11 cellular contexts compared by ENCODE assay signal in genomic region chr19:45780146-45780447, GRCh38. TPM values are rescaled to one million over a fixed set of nuclear protein-coding genes. Genes with fewer than 3 reads are reported as not detected.
DNase-seq lines count a peak whose midpoint lies in the region; ATAC-seq and TF ChIP-seq lines count a peak whose summit lies in the region.
"Had no signal": no experiment of that assay in that cellular context is flagged by ENCODE, and none has a peak within 500 bp of the region (broad histone marks: within the 10 kb centered on the region; RNA-seq: fewer than 3 reads in every experiment).

No MANE protein-coding gene starts in this region.

- no peak overlapping the region for H3K27ac Mint-ChIP-seq in MCF 10A (ENCODE audit: low read depth, unreplicated experiment)
- no peak overlapping the region for H3K27ac Mint-ChIP-seq in activated CD8-positive, alpha-beta T cell treated with anti-CD3 and anti-CD28 coated beads for 36 hours

- no peak for TF ChIP-seq EP300 in upper lobe of left lung (IDR thresholded peaks at IDR 0.05)

- BruUV-seq in MCF 10A (replicated peaks; lab: Mats Ljungman, UMichigan), result no TSS peak

- ATAC-seq in lung (ENCODE audit: insufficient read depth, low FRiP score) (no peak), upper lobe of left lung (ENCODE audit: low FRiP score in 2 of 2) (no peak), GM21529 (IDR thresholded peaks at IDR 0.05; ENCODE audit: unreplicated experiment) (no peak)
- no peak for ATAC-seq in activated CD8-positive, alpha-beta T cell treated with anti-CD3 and anti-CD28 coated beads for 36 hours

- TF ChIP-seq POLR2A in breast epithelium (IDR thresholded peaks at IDR 0.05) (no peak), adrenal gland (IDR thresholded peaks at IDR 0.05) (no peak), upper lobe of left lung (IDR thresholded peaks at IDR 0.05) (no peak)

- TF ChIP-seq CTCF in breast epithelium (IDR thresholded peaks at IDR 0.05) (no peak), MCF 10A (IDR thresholded peaks at IDR 0.05; ENCODE audit: unreplicated experiment) (no peak), adrenal gland (IDR thresholded peaks at IDR 0.05) (no peak), lung (IDR thresholded peaks at IDR 0.05; ENCODE audit: control extremely low read depth, extremely low read depth) (no peak), upper lobe of left lung (IDR thresholded peaks at IDR 0.05) (no peak)
- TF ChIP-seq CTCF in activated CD8-positive, alpha-beta T cell treated with anti-CD3 and anti-CD28 coated beads for 36 hours (IDR thresholded peaks at IDR 0.05), result no peak

- H3K36me3 Mint-ChIP-seq in MCF 10A (ENCODE audit: insufficient read depth, unreplicated experiment), result peaks cover 29% of the 10 kb centered on the region
- peaks cover 11% of the 10 kb centered on the region for H3K36me3 Mint-ChIP-seq in activated CD8-positive, alpha-beta T cell treated with anti-CD3 and anti-CD28 coated beads for 36 hours (ENCODE audit: low read depth)

- H3K9me3 ChIP-seq in breast epithelium, result no peaks in the 10 kb centered on the region
- no peaks in the 10 kb centered on the region for H3K9me3 ChIP-seq in adrenal gland (replicated peaks in 1 of 3)
- H3K9me3 ChIP-seq in lung (ENCODE audit: control insufficient read depth in 2 of 2, insufficient read depth in 1 of 2, low read length in 1 of 2), result no peaks in the 10 kb centered on the region
- no peaks in the 10 kb centered on the region for H3K9me3 ChIP-seq in upper lobe of left lung

- H3K27me3 Mint-ChIP-seq in MCF 10A (ENCODE audit: insufficient read depth, unreplicated experiment), result no peaks in the 10 kb centered on the region
- peaks cover 29% of the 10 kb centered on the region for H3K27me3 Mint-ChIP-seq in activated CD8-positive, alpha-beta T cell treated with anti-CD3 and anti-CD28 coated beads for 36 hours

- H3K27me3 ChIP-seq in breast epithelium (no peaks in the 10 kb centered on the region), adrenal gland (no peaks in the 10 kb centered on the region), lung (ENCODE audit: control insufficient read depth, insufficient read depth) (no peaks in the 10 kb centered on the region), upper lobe of left lung (no peaks in the 10 kb centered on the region)

- H3K27ac ChIP-seq in breast epithelium (peak overlapping the region; percentile 61 to 92), adrenal gland (peak overlapping the region in 4 of 5 donors; percentile 35 to 96 (median 90)), lung (ENCODE audit: low read depth in 1 of 2, low read length in 1 of 2) (peak overlapping the region; percentile 42 to 96), upper lobe of left lung (peak overlapping the region in 3 of 4 donors; percentile 37 to 84 (median 82))

- H3K9me3 Mint-ChIP-seq in MCF 10A (ENCODE audit: unreplicated experiment), result no peaks in the 10 kb centered on the region
- H3K9me3 Mint-ChIP-seq in activated CD8-positive, alpha-beta T cell treated with anti-CD3 and anti-CD28 coated beads for 36 hours, result no peaks in the 10 kb centered on the region

- WGBS in adrenal gland, 4 donors, result 17 to 57% (median 33%) methylated on average over 2 to 4 of the region's 4 CpGs
- WGBS in lung, 2 donors, result 40 to 45% methylated on average over 4 of the region's 4 CpGs
- 37 to 83% methylated on average over 2 to 4 of the region's 4 CpGs for WGBS in upper lobe of left lung, 2 donors

- POLR2A ChIA-PET in MCF 10A (lab: Yijun Ruan, JAX), result interaction anchor here (1.2 to 5.1 kb wide), 2 partner anchors 11 to 63 kb away, joined by 5 to 102 read pairs; partner anchors contain the start of gene SIX5
- POLR2A ChIA-PET in activated CD8-positive, alpha-beta T cell treated with anti-CD3 and anti-CD28 coated beads for 36 hours (lab: Charles Lee), result interaction anchor here (0.8 to 2.5 kb wide), 3 partner anchors 8 to 24 kb away, joined by 3 to 9 read pairs (median 3); partner anchors contain the start of gene SIX5

- DNase-seq in breast epithelium (ENCODE audit: low spot score in 2 of 2), result no peak
- no peak for DNase-seq in MCF 10A (ENCODE audit: unreplicated experiment)
- DNase-seq in adrenal gland, result peak in 1 of 7 donors; percentile 37
- no peak for DNase-seq in lung (ENCODE audit: low spot score)
- no peak for DNase-seq in upper lobe of left lung
- no peak for DNase-seq in activated CD8-positive, alpha-beta T cell treated with anti-CD3 and anti-CD28 coated beads for 36 hours
- no peak for DNase-seq in dermis blood vessel endothelial cell
- DNase-seq: amniotic stem cell had no signal

- peak overlapping the region; percentile 40 to 57 (median 55) for H3K4me3 ChIP-seq in breast epithelium
- peak overlapping the region in 2 of 4 donors; percentile 1 to 61 for H3K4me3 ChIP-seq in adrenal gland
- H3K4me3 ChIP-seq in lung, result no peak overlapping the region
- H3K4me3 ChIP-seq in upper lobe of left lung, result peak overlapping the region in 2 of 4 donors; percentile 55 to 58

- intact Hi-C loops in breast epithelium (cut with DNase I; ENCODE audit: low total_unique reads) (no loop called here), MCF 10A (cut with micrococcal nuclease) (no loop called here), adrenal gland (cut with DNase I) (no loop called here)
- intact Hi-C loops in activated CD8-positive, alpha-beta T cell treated with anti-CD3 and anti-CD28 coated beads for 36 hours (cut with micrococcal nuclease), result no loop called here

- CTCF ChIA-PET in MCF 10A (lab: Yijun Ruan, JAX), result no interaction called here
- CTCF ChIA-PET in activated CD8-positive, alpha-beta T cell treated with anti-CD3 and anti-CD28 coated beads for 36 hours (lab: Charles Lee), result interaction anchor here (0.7 kb wide), 1 partner anchor 9 kb away, joined by 3 read pairs; no protein-coding TSS in a partner anchor

- peaks cover 6% of the 10 kb centered on the region for H3K36me3 ChIP-seq in breast epithelium
- H3K36me3 ChIP-seq in adrenal gland (replicated peaks in 1 of 2), result peaks cover 0 to 23% of the 10 kb centered on the region in 2 donors
- peaks cover 0 to 11% of the 10 kb centered on the region in 2 donors for H3K36me3 ChIP-seq in lung (ENCODE audit: control insufficient read depth in 2 of 2, insufficient read depth in 2 of 2, low read length in 2 of 2)
- H3K36me3 ChIP-seq in upper lobe of left lung, result peaks cover 0 to 32% (median 18%) of the 10 kb centered on the region in 4 donors

- H3K4me3 Mint-ChIP-seq in MCF 10A (ENCODE audit: unreplicated experiment), result no peak overlapping the region
- no peak overlapping the region for H3K4me3 Mint-ChIP-seq in activated CD8-positive, alpha-beta T cell treated with anti-CD3 and anti-CD28 coated beads for 36 hours

- peaks cover 22 to 25% of the 10 kb centered on the region in 2 donors for H3K4me1 ChIP-seq in breast epithelium
- peaks cover 35 to 41% of the 10 kb centered on the region in 2 donors for H3K4me1 ChIP-seq in adrenal gland (replicated peaks in 1 of 2)
- H3K4me1 ChIP-seq in lung (ENCODE audit: control insufficient read depth in 2 of 2, insufficient read depth in 2 of 2, low read length in 2 of 2), result peaks cover 6 to 11% of the 10 kb centered on the region in 2 donors
- peaks cover 35 to 58% (median 43%) of the 10 kb centered on the region in 4 donors for H3K4me1 ChIP-seq in upper lobe of left lung

- H3K4me1 Mint-ChIP-seq in MCF 10A (ENCODE audit: insufficient read depth, unreplicated experiment), result peaks cover 28% of the 10 kb centered on the region
- H3K4me1 Mint-ChIP-seq in activated CD8-positive, alpha-beta T cell treated with anti-CD3 and anti-CD28 coated beads for 36 hours (ENCODE audit: low read depth), result peaks cover 17% of the 10 kb centered on the region

RNA-seq across cellular contexts. Expression of gene DMPK, which starts 2.2 kb away (rescaled TPM):
- total RNA-seq in breast epithelium, result 10 to 100 TPM; 16.0 to 25.6 (median 24.5) TPM
- total RNA-seq in MCF 10A (2022), result 40.5 and 52.4 TPM in 2 replicates
- 100 to 1,000 TPM in 5 of 8 donors, 10 to 100 TPM in 3; 89.1 to 197 (median 116) TPM for total RNA-seq in adrenal gland
- polyA plus RNA-seq in adrenal gland, result 100 to 1,000 TPM in 2 of 3 donors, 10 to 100 TPM in 1; 76.8 to 748 (median 185) TPM
- 10 to 100 TPM; 32.4 to 70.4 TPM for total RNA-seq in lung
- 10 to 100 TPM; 35.0 to 45.7 TPM for polyA plus RNA-seq in lung
- 100 to 1,000 TPM in 1 of 6 donors, 10 to 100 TPM in 5; 24.2 to 192 (median 43.8) TPM for total RNA-seq in upper lobe of left lung
- total RNA-seq in activated CD8-positive, alpha-beta T cell treated with anti-CD3 and anti-CD28 coated beads for 36 hours, result 1 to 10 TPM; 5.8 to 8.0 TPM
- 10.9 and 12.4 TPM in 2 replicates for total RNA-seq in dermis blood vessel endothelial cell

RNA-seq across cellular contexts. Expression of gene SIX5, which starts 11.0 kb away (rescaled TPM):
- total RNA-seq in breast epithelium (10 to 100 TPM in 2 of 3 donors, 1 to 10 TPM in 1; 8.6 to 11.8 (median 11.8) TPM), MCF 10A (2022) (17.3 and 19.6 TPM in 2 replicates), adrenal gland (10 to 100 TPM; 12.5 to 67.6 (median 27.1) TPM), lung (10 to 100 TPM; 13.5 to 17.4 TPM), upper lobe of left lung (10 to 100 TPM in 4 of 6 donors, 1 to 10 TPM in 2; 6.2 to 36.7 (median 17.8) TPM), dermis blood vessel endothelial cell (9.8 and 11.7 TPM in 2 replicates)
- polyA plus RNA-seq in adrenal gland (10 to 100 TPM in 2 of 3 donors, 1 to 10 TPM in 1; 6.2 to 69.1 (median 32.9) TPM), lung (10 to 100 TPM; 11.7 to 12.7 TPM)
- 1 to 10 TPM in 1 of 2 experiments, under 1 TPM in 1; 0.97 to 1.5 TPM for total RNA-seq in activated CD8-positive, alpha-beta T cell treated with anti-CD3 and anti-CD28 coated beads for 36 hours

RNA-seq across cellular contexts. Expression of gene DMWD, which starts 12.5 kb away (rescaled TPM):
- 10 to 100 TPM; 24.2 to 31.1 (median 29.3) TPM for total RNA-seq in breast epithelium
- 57.5 and 71.6 TPM in 2 replicates for total RNA-seq in MCF 10A (2022)
- total RNA-seq in adrenal gland, result 10 to 100 TPM; 29.2 to 59.5 (median 36.0) TPM
- polyA plus RNA-seq in adrenal gland, result 10 to 100 TPM; 14.2 to 91.5 (median 16.7) TPM
- total RNA-seq in lung, result 10 to 100 TPM; 25.4 to 58.2 TPM
- polyA plus RNA-seq in lung, result 10 to 100 TPM; 21.2 to 28.3 TPM
- 100 to 1,000 TPM in 1 of 6 donors, 10 to 100 TPM in 5; 29.4 to 109 (median 57.4) TPM for total RNA-seq in upper lobe of left lung
- total RNA-seq in activated CD8-positive, alpha-beta T cell treated with anti-CD3 and anti-CD28 coated beads for 36 hours, result 10 to 100 TPM; 23.5 to 26.0 TPM
- total RNA-seq in dermis blood vessel endothelial cell, result 28.8 and 31.7 TPM in 2 replicates

RNA-seq across cellular contexts. Expression of gene RSPH6A, which starts 35.0 kb away (rescaled TPM):
- under 1 TPM in 1 of 3 donors, not detected in 2; 0.15 TPM for total RNA-seq in breast epithelium
- 0.21 and 0.29 TPM in 2 replicates for total RNA-seq in MCF 10A (2022)
- under 1 TPM in 2 of 8 donors, not detected in 6; 0.14 to 0.17 TPM for total RNA-seq in adrenal gland
- polyA plus RNA-seq in adrenal gland, result under 1 TPM in 1 of 3 donors, not detected in 2; 0.24 TPM
- under 1 TPM in 1 of 2 donors, not detected in 1; 0.34 TPM for total RNA-seq in lung
- polyA plus RNA-seq in lung, result under 1 TPM in 1 of 2 donors, not detected in 1; 0.06 TPM
- 1 to 10 TPM in 1 of 6 donors, under 1 TPM in 3, not detected in 2; 0.15 to 5.2 (median 0.32) TPM for total RNA-seq in upper lobe of left lung
- total RNA-seq in activated CD8-positive, alpha-beta T cell treated with anti-CD3 and anti-CD28 coated beads for 36 hours, result under 1 TPM; 0.41 to 0.63 TPM
- under 0.01 and 0.05 TPM in 2 replicates for total RNA-seq in dermis blood vessel endothelial cell

RNA-seq across cellular contexts. Expression of gene MEIOSIN, which starts 46.9 kb away (rescaled TPM):
- not detected for total RNA-seq in breast epithelium
- not detected in 2 replicates for total RNA-seq in MCF 10A (2022)
- total RNA-seq in adrenal gland, result not detected
- under 1 TPM in 2 of 3 donors, not detected in 1; 0.03 to 0.05 TPM for polyA plus RNA-seq in adrenal gland
- total RNA-seq in lung, result not detected
- polyA plus RNA-seq in lung, result not detected
- total RNA-seq in upper lobe of left lung, result not detected
- total RNA-seq in activated CD8-positive, alpha-beta T cell treated with anti-CD3 and anti-CD28 coated beads for 36 hours, result not detected
- not detected in 2 replicates for total RNA-seq in dermis blood vessel endothelial cell
- total RNA-seq: NCI-H460, omental fat pad had no signal
